In the genomic region with DNA sequence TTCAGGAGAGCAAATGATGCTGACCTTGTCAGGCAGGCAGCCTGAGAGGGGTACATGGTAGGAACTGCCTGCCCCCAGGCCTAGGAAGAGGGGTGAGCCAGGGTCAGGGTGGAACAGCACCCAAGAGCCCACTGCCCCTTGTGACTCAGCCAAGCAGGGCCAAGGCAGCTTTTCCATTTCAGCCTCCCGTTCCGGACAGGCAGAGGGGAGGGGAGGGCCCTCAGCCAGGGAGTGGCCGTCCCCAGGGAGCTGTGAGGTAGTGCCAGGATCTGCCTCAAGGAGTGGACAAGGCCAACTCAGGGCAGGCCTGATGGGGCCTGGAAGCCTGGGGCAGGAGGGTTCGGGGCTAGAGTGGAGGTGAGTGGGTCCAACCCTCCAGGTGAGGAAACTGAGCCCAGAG, we compare ENCODE assay signal across 28 cellular contexts. TPM values are rescaled to one million over a fixed set of nuclear protein-coding genes. Genes with fewer than 3 reads are reported as not detected.
DNase-seq lines count a peak whose midpoint lies in the region; ATAC-seq and TF ChIP-seq lines count a peak whose summit lies in the region.
"Had no signal": no experiment of that assay in that cellular context is flagged by ENCODE, and none has a peak within 500 bp of the region (broad histone marks: within the 10 kb centered on the region; RNA-seq: fewer than 3 reads in every experiment).

No MANE protein-coding gene starts in this region.

- H3K79me1 ChIP-seq in neuronal stem cell (ENCODE audit: low read depth, low read length): no peaks in the 10 kb centered on the region

- peak overlapping the region; percentile 64 for H2AK5ac ChIP-seq in neuronal stem cell (ENCODE audit: low read depth, low read length)

- CTCF ChIA-PET in HEK293T (lab: Yijun Ruan, JAX): interaction anchor here (0.7 to 1.8 kb wide), 3 partner anchors 9 to 362 kb away, joined by 3 to 8 read pairs (median 6); no protein-coding TSS in a partner anchor

- H3K36me3 ChIP-seq in neuronal stem cell (replicated peaks in 1 of 2; ENCODE audit: control insufficient read depth in 2 of 2, insufficient read depth in 2 of 2, low read length in 2 of 2): no peaks in the 10 kb centered on the region
- H3K36me3 ChIP-seq: breast epithelium, gastroesophageal sphincter, tibial artery had no signal

- intact Hi-C loops in dendritic cell treated with granulocyte-macrophage colony-stimulating factor and Interleukin-4, amounts not matched to agents 40 ng/mL and 50 ng/mL, for 4 days (cut with micrococcal nuclease): loop anchor here (10.0 kb wide), 1 partner anchor 137 kb away; no protein-coding TSS in a partner anchor

- H4K8ac ChIP-seq in neuronal stem cell (ENCODE audit: low read depth, low read length): no peak overlapping the region

- H3K4ac ChIP-seq in neuronal stem cell (ENCODE audit: low read length): no peak overlapping the region

- peaks cover 93% of the 10 kb centered on the region for H3K36me3 Mint-ChIP-seq in dendritic cell treated with granulocyte-macrophage colony-stimulating factor and Interleukin-4, amounts not matched to agents 40 ng/mL and 50 ng/mL, for 4 days (ENCODE audit: low read depth)
- H3K36me3 Mint-ChIP-seq in activated naive CD8-positive, alpha-beta T cell treated with anti-CD3 and anti-CD28 coated beads, Interleukin-2, amount 50 U/mL, for 24 hours (ENCODE audit: low read depth): no peaks in the 10 kb centered on the region

- H3K4me3 Mint-ChIP-seq in dendritic cell treated with granulocyte-macrophage colony-stimulating factor and Interleukin-4, amounts not matched to agents 40 ng/mL and 50 ng/mL, for 4 days: peak overlapping the region; percentile 32
- no peak overlapping the region for H3K4me3 Mint-ChIP-seq in activated naive CD8-positive, alpha-beta T cell treated with anti-CD3 and anti-CD28 coated beads, Interleukin-2, amount 50 U/mL, for 24 hours
- H3K4me3 Mint-ChIP-seq: activated CD4-positive, alpha-beta memory T cell treated with anti-CD3 and anti-CD28 coated beads, Interleukin-2, amount 10 ng/mL, durations not matched to agents 7 days and 5 days; activated naive CD4-positive, alpha-beta T cell treated with anti-CD3 and anti-CD28 coated beads, Interleukin-2, amount 50 U/mL, for 24 hours; immature natural killer cell; neural crest cell had no signal

- no peak for ATAC-seq in activated naive CD8-positive, alpha-beta T cell treated with anti-CD3 and anti-CD28 coated beads, Interleukin-2, amount 50 U/mL, for 24 hours
- no peak for ATAC-seq in HG03565 (IDR thresholded peaks at IDR 0.05; ENCODE audit: unreplicated experiment)
- ATAC-seq: gastroesophageal sphincter had no signal

- no peak overlapping the region for H2BK120ac ChIP-seq in neuronal stem cell (ENCODE audit: low read depth, low read length)

- H3K4me1 ChIP-seq in neuronal stem cell (ENCODE audit: control insufficient read depth in 2 of 2, insufficient read depth in 1 of 2, low read depth in 1 of 2, low read length in 2 of 2): peaks cover 16 to 40% of the 10 kb centered on the region in 2 donors
- H3K4me1 ChIP-seq: Caco-2 had no signal

- H3K27ac ChIP-seq in neuronal stem cell (replicated peaks; ENCODE audit: low read length): no peak overlapping the region
- H3K27ac ChIP-seq: BLaER1 treated with 17β-estradiol and CSF1 and Interleukin-3, amounts not matched to agents 10 nM and 100 nM; breast epithelium; gastroesophageal sphincter; HL-60; parathyroid adenoma; tibial artery had no signal

- peaks cover 80% of the 10 kb centered on the region for H3K4me1 Mint-ChIP-seq in dendritic cell treated with granulocyte-macrophage colony-stimulating factor and Interleukin-4, amounts not matched to agents 40 ng/mL and 50 ng/mL, for 4 days (ENCODE audit: low read depth)
- H3K4me1 Mint-ChIP-seq in activated naive CD8-positive, alpha-beta T cell treated with anti-CD3 and anti-CD28 coated beads, Interleukin-2, amount 50 U/mL, for 24 hours: peaks cover 1% of the 10 kb centered on the region
- H3K4me1 Mint-ChIP-seq: activated CD4-positive, alpha-beta memory T cell treated with anti-CD3 and anti-CD28 coated beads, Interleukin-2, amount 10 ng/mL, durations not matched to agents 7 days and 5 days had no signal

- H3K18ac ChIP-seq in neuronal stem cell (ENCODE audit: low read length): peak overlapping the region; percentile 53

- TF ChIP-seq CTCF in GM10266 (IDR thresholded peaks at IDR 0.05; ENCODE audit: control insufficient read depth, insufficient read depth, low read depth, missing control alignments): no peak

- POLR2A ChIA-PET in HEK293T (lab: Yijun Ruan, JAX): no interaction called here

- peak overlapping the region; percentile 43 for H2BK5ac ChIP-seq in neuronal stem cell (ENCODE audit: low read length)

- H3K4me2 ChIP-seq in neuronal stem cell (ENCODE audit: insufficient read depth, low read length, poor library complexity, severe bottlenecking): no peak overlapping the region
- H3K4me2 ChIP-seq: SK-N-SH had no signal

- no peak overlapping the region for H2AFZ ChIP-seq in neuronal stem cell (ENCODE audit: low read length)
- H2AFZ ChIP-seq: parathyroid adenoma had no signal

- peaks cover 9% of the 10 kb centered on the region for H3K27me3 Mint-ChIP-seq in dendritic cell treated with granulocyte-macrophage colony-stimulating factor and Interleukin-4, amounts not matched to agents 40 ng/mL and 50 ng/mL, for 4 days
- peaks cover 2% of the 10 kb centered on the region for H3K27me3 Mint-ChIP-seq in activated naive CD8-positive, alpha-beta T cell treated with anti-CD3 and anti-CD28 coated beads, Interleukin-2, amount 50 U/mL, for 24 hours
- H3K27me3 Mint-ChIP-seq: activated naive CD4-positive, alpha-beta T cell treated with anti-CD3 and anti-CD28 coated beads, Interleukin-2, amount 50 U/mL, for 24 hours had no signal

- no peak overlapping the region for H3K23ac ChIP-seq in neuronal stem cell (ENCODE audit: low read depth, low read length, poor library complexity)

- H3K27ac Mint-ChIP-seq in dendritic cell treated with granulocyte-macrophage colony-stimulating factor and Interleukin-4, amounts not matched to agents 40 ng/mL and 50 ng/mL, for 4 days: peak overlapping the region; percentile 91
- no peak overlapping the region for H3K27ac Mint-ChIP-seq in activated naive CD8-positive, alpha-beta T cell treated with anti-CD3 and anti-CD28 coated beads, Interleukin-2, amount 50 U/mL, for 24 hours
- H3K27ac Mint-ChIP-seq: activated CD4-positive, alpha-beta memory T cell treated with anti-CD3 and anti-CD28 coated beads, Interleukin-2, amount 10 ng/mL, durations not matched to agents 7 days and 5 days; activated naive CD4-positive, alpha-beta T cell treated with anti-CD3 and anti-CD28 coated beads, Interleukin-2, amount 50 U/mL, for 24 hours had no signal

- no peaks in the 10 kb centered on the region for H3K9me3 Mint-ChIP-seq in dendritic cell treated with granulocyte-macrophage colony-stimulating factor and Interleukin-4, amounts not matched to agents 40 ng/mL and 50 ng/mL, for 4 days
- no peaks in the 10 kb centered on the region for H3K9me3 Mint-ChIP-seq in activated naive CD8-positive, alpha-beta T cell treated with anti-CD3 and anti-CD28 coated beads, Interleukin-2, amount 50 U/mL, for 24 hours
- H3K9me3 Mint-ChIP-seq: activated CD4-positive, alpha-beta memory T cell treated with anti-CD3 and anti-CD28 coated beads, Interleukin-2, amount 10 ng/mL, durations not matched to agents 7 days and 5 days; activated naive CD4-positive, alpha-beta T cell treated with anti-CD3 and anti-CD28 coated beads, Interleukin-2, amount 50 U/mL, for 24 hours; immature natural killer cell; neural crest cell had no signal

- H3K14ac ChIP-seq in neuronal stem cell (ENCODE audit: low read length): no peak overlapping the region

- H3K9me3 ChIP-seq in neuronal stem cell (replicated peaks in 1 of 2; ENCODE audit: control insufficient read depth in 2 of 2, insufficient read depth in 1 of 2, low read depth in 1 of 2, low read length in 2 of 2): peaks cover 0 to 3% of the 10 kb centered on the region in 2 donors
- H3K9me3 ChIP-seq: BLaER1 treated with 17β-estradiol and CSF1 and Interleukin-3, amounts not matched to agents 10 nM and 100 nM; breast epithelium; Caco-2; gastroesophageal sphincter; SK-N-SH; tibial artery had no signal

- H3K9ac ChIP-seq in neuronal stem cell (ENCODE audit: low read depth, low read length, poor library complexity): no peak overlapping the region
- H3K9ac ChIP-seq: parathyroid adenoma, SK-N-SH had no signal

- no peak overlapping the region for H3K4me3 ChIP-seq in neuronal stem cell (ENCODE audit: low read length in 2 of 2)
- H3K4me3 ChIP-seq: BLaER1 treated with 17β-estradiol and CSF1 and Interleukin-3, amounts not matched to agents 10 nM and 100 nM; breast epithelium; gastroesophageal sphincter; tibial artery had no signal

- H2BK12ac ChIP-seq in neuronal stem cell (ENCODE audit: low read length): no peak overlapping the region

- WGBS in neuronal stem cell (ENCODE audit: extremely low coverage in 2 of 2, insufficient read length in 2 of 2, insufficient replicate concordance in 1 of 2), 2 donors: no CpG with 5 or more reads among the region's 4 CpGs

- H4K91ac ChIP-seq in neuronal stem cell (ENCODE audit: low read depth, low read length, poor library complexity): no peak overlapping the region

- peak; percentile 26 for DNase-seq in GM10266 (ENCODE audit: extremely low spot score)
- DNase-seq in HEK293T (ENCODE audit: extremely low spot score): peak; percentile 17
- DNase-seq in neuronal stem cell (ENCODE audit: low spot score): no peak
- no peak for DNase-seq in activated naive CD8-positive, alpha-beta T cell treated with anti-CD3 and anti-CD28 coated beads, Interleukin-2, amount 50 U/mL, for 24 hours
- DNase-seq in activated CD4-positive, CD25-positive, alpha-beta regulatory T cell (lab: John Stamatoyannopoulos, UW): no peak
- DNase-seq: activated CD4-positive, alpha-beta memory T cell treated with anti-CD3 and anti-CD28 coated beads, Interleukin-2, amount 10 ng/mL, durations not matched to agents 7 days and 5 days; activated CD8-positive, alpha-beta memory T cell treated with anti-CD3 and anti-CD28 coated beads, Interleukin-2, amount 50 U/mL, for 4 hours; hypothalamus; immature natural killer cell; KG1; left cardiac atrium; mammary epithelial cell; NCI-H1930; NK-92 treated with Interleukin-12 subunit alpha and Interleukin-12 subunit beta, amount 100 ng/mL, for 24 hours; SK-N-SH; stimulated activated CD4-positive, alpha-beta T cell treated with anti-CD3 and anti-CD28 coated beads, Interleukin-2, amount 100 ng/mL, for 24 hours; tibial artery had no signal

- H3K27me3 ChIP-seq in neuronal stem cell (ENCODE audit: control insufficient read depth in 3 of 3, insufficient read depth in 3 of 3, low read depth in 1 of 3, low read length in 3 of 3): peaks cover 0 to 40% (median 11%) of the 10 kb centered on the region in 3 experiments

- H2BK15ac ChIP-seq in neuronal stem cell (ENCODE audit: low read length): peak overlapping the region; percentile 38

TF ChIP-seq in HEK293T, 16 proteins besides CTCF, POLR2A, EP300 and RAD21 (continues in another document):
- TF ChIP-seq ZNF384 (IDR thresholded peaks at IDR 0.05): no peak

RNA-seq across cellular contexts. Expression of a gene that starts 5.1 kb away (rescaled TPM):
- not detected for polyA plus RNA-seq in neuronal stem cell (2013, experiment 1 of 2)
- polyA plus RNA-seq in neuronal stem cell (2013, experiment 2 of 2): not detected
- polyA plus RNA-seq: AG04450, immature natural killer cell, mammary epithelial cell, SK-N-SH had no signal

RNA-seq across cellular contexts. Expression of a gene that starts 19.8 kb away (rescaled TPM):
- polyA plus RNA-seq in neuronal stem cell (2013, experiment 1 of 2): 3.7 TPM
- 3.2 TPM for polyA plus RNA-seq in neuronal stem cell (2013, experiment 2 of 2)

RNA-seq across cellular contexts. Expression of a gene that starts 35.5 kb away (rescaled TPM):
- 12.8 TPM for polyA plus RNA-seq in neuronal stem cell (2013, experiment 1 of 2)
- 13.4 TPM for polyA plus RNA-seq in neuronal stem cell (2013, experiment 2 of 2)

RNA-seq across cellular contexts. Expression of a gene that starts 49.1 kb away (rescaled TPM):
- 0.36 TPM for polyA plus RNA-seq in neuronal stem cell (2013, experiment 1 of 2)
- 0.37 TPM for polyA plus RNA-seq in neuronal stem cell (2013, experiment 2 of 2)
- polyA plus RNA-seq: AG04450 had no signal

RNA-seq across cellular contexts. Expression of a gene that starts 52.8 kb away (rescaled TPM):
- 0.13 TPM for polyA plus RNA-seq in neuronal stem cell (2013, experiment 1 of 2)
- 0.08 TPM for polyA plus RNA-seq in neuronal stem cell (2013, experiment 2 of 2)

Comparison
In these comparisons a context has a peak if more than half of its experiments do, and no peak if none do; other contexts are left out.
1. DNase-seq: peak in GM10266 (single experiment) and HEK293T (single experiment); none in neuronal stem cell (single experiment), activated naive CD8-positive, alpha-beta T cell treated with anti-CD3 and anti-CD28 coated beads, Interleukin-2, amount 50 U/mL, for 24 hours (single experiment) and activated CD4-positive, CD25-positive, alpha-beta regulatory T cell (0 of 4).